ENCODE assay signal across 16 cellular contexts in genomic region chr13:60645552-60646138, GRCh38.
DNase-seq lines count a peak whose midpoint lies in the region; ATAC-seq and TF ChIP-seq lines count a peak whose summit lies in the region.
"Had no signal": no experiment of that assay in that cellular context is flagged by ENCODE, and none has a peak within 500 bp of the region (broad histone marks: within the 10 kb centered on the region; RNA-seq: fewer than 3 reads in every experiment).

No MANE protein-coding gene starts in this region.

- H3K27ac ChIP-seq in PC-9 (no peak overlapping the region), tibial artery (no peak overlapping the region)
- H3K27ac ChIP-seq: esophagus squamous epithelium, psoas muscle, upper lobe of right lung had no signal

- H3K36me3 ChIP-seq in PC-9 (ENCODE audit: low read depth) (no peaks in the 10 kb centered on the region), tibial artery (no peaks in the 10 kb centered on the region)
- H3K36me3 ChIP-seq: esophagus squamous epithelium, upper lobe of right lung had no signal

- no TSS peak for BruUV-seq in PC-9 (replicated peaks; lab: Mats Ljungman, UMichigan)

- no peak for TF ChIP-seq CTCF in PC-9 (conservative IDR thresholded peaks at IDR 0.05)
- no peak for TF ChIP-seq CTCF in tibial artery (IDR thresholded peaks at IDR 0.05)

- no peaks in the 10 kb centered on the region for H3K79me2 ChIP-seq in PC-9 (ENCODE audit: low read depth)

- intact Hi-C loops in PC-9 (cut with micrococcal nuclease; ENCODE audit: unreplicated experiment) (no loop called here), tibial artery (cut with DNase I; ENCODE audit: low total_unique reads) (no loop called here)

- H3K9me3 ChIP-seq in PC-9 (ENCODE audit: insufficient read depth, low read depth) (no peaks in the 10 kb centered on the region), tibial artery (no peaks in the 10 kb centered on the region)
- H3K9me3 ChIP-seq: esophagus squamous epithelium, psoas muscle, upper lobe of right lung had no signal

- no peak overlapping the region for H3K4me3 ChIP-seq in PC-9
- no peak overlapping the region for H3K4me3 ChIP-seq in tibial artery
- H3K4me3 ChIP-seq: esophagus squamous epithelium, psoas muscle, upper lobe of right lung had no signal

- ATAC-seq in GM18498 (IDR thresholded peaks at IDR 0.05; ENCODE audit: unreplicated experiment), result peak; percentile 72
- ATAC-seq in GM21825 (IDR thresholded peaks at IDR 0.05; ENCODE audit: unreplicated experiment), result peak; percentile 69
- peak; percentile 78 for ATAC-seq in HG03432 (IDR thresholded peaks at IDR 0.05; ENCODE audit: unreplicated experiment)
- ATAC-seq in GM21576 (IDR thresholded peaks at IDR 0.05; ENCODE audit: unreplicated experiment), result no peak
- ATAC-seq in HG03108 (IDR thresholded peaks at IDR 0.05; ENCODE audit: unreplicated experiment), result no peak
- ATAC-seq: psoas muscle, T-cell, upper lobe of right lung had no signal

- 0 out of 2 replicates have a peak overlapping the region, but pooled peaks have one; percentile 5 for H2AFZ ChIP-seq in PC-9

- no peak overlapping the region for H3K4me2 ChIP-seq in PC-9

- H3K9me2 ChIP-seq in PC-9 (ENCODE audit: insufficient read depth), result no peaks in the 10 kb centered on the region

- no peaks in the 10 kb centered on the region for H4K20me1 ChIP-seq in PC-9 (ENCODE audit: insufficient read depth)

- POLR2A ChIA-PET in PC-9 (lab: Charles Lee; ENCODE audit: unreplicated experiment), result no interaction called here

- H3K27me3 ChIP-seq in PC-9 (ENCODE audit: insufficient read depth, low read depth) (no peaks in the 10 kb centered on the region), tibial artery (no peaks in the 10 kb centered on the region)
- H3K27me3 ChIP-seq: esophagus squamous epithelium, upper lobe of right lung had no signal

- CTCF ChIA-PET in PC-9 (lab: Charles Lee), result no interaction called here

- no peaks in the 10 kb centered on the region for H3F3A ChIP-seq in PC-9 (ENCODE audit: insufficient read depth, low read depth)

- no peak for DNase-seq in PC-9
- no peak for DNase-seq in tibial artery
- no peak for DNase-seq in NCI-H1694 (lab: John Stamatoyannopoulos, UW)
- DNase-seq: activated CD4-positive, alpha-beta T cell treated with anti-CD3 and anti-CD28 coated beads, Interleukin-2, amount 50 U/mL, for 1 hour; Calu3; esophagus squamous epithelium; naive B cell; NCI-H2171 treated with DMSO at 0.1 percent for 48 hours; psoas muscle; T-cell; upper lobe of right lung had no signal

- H3K4me1 ChIP-seq in PC-9 (replicated peaks; ENCODE audit: insufficient read depth) (no peaks in the 10 kb centered on the region), tibial artery (peaks cover 0 to 6% (median 0%) of the 10 kb centered on the region in 4 donors)
- H3K4me1 ChIP-seq: esophagus squamous epithelium, psoas muscle, upper lobe of right lung had no signal

Comparison
In these comparisons a context has a peak if more than half of its experiments do, and no peak if none do; other contexts are left out.
1. ATAC-seq: peak in GM18498 (single experiment), GM21825 (single experiment) and HG03432 (single experiment); none in GM21576 (single experiment) and HG03108 (single experiment).